In genomic region chr3:36434682-36435426, GRCh38 we compare ENCODE assay signal across 20 cellular contexts. TPM values are rescaled to one million over a fixed set of nuclear protein-coding genes. Genes with fewer than 3 reads are reported as not detected.
DNase-seq lines count a peak whose midpoint lies in the region; ATAC-seq and TF ChIP-seq lines count a peak whose summit lies in the region.
"Had no signal": no experiment of that assay in that cellular context is flagged by ENCODE, and none has a peak within 500 bp of the region (broad histone marks: within the 10 kb centered on the region; RNA-seq: fewer than 3 reads in every experiment).

No MANE protein-coding gene starts in this region.

- intact Hi-C loops in colonic mucosa (cut with DNase I) = no loop called here

- no peaks in the 10 kb centered on the region for H3K4me1 ChIP-seq in colonic mucosa
- H3K4me1 ChIP-seq: thyroid gland had no signal

- TF ChIP-seq CTCF in cardiac fibroblast (IDR thresholded peaks at IDR 0.05; ENCODE audit: low read depth, low read length) = no peak
- TF ChIP-seq CTCF in omental fat pad (IDR thresholded peaks at IDR 0.05) = no peak
- no peak for TF ChIP-seq CTCF in colonic mucosa (IDR thresholded peaks at IDR 0.05)

- H3K27ac ChIP-seq in colonic mucosa = no peak overlapping the region
- H3K27ac ChIP-seq: BLaER1 treated with 17β-estradiol and CSF1 and Interleukin-3, amounts not matched to agents 10 nM and 100 nM; KMS-11; thyroid gland had no signal

- no peaks in the 10 kb centered on the region for H3K36me3 ChIP-seq in colonic mucosa
- H3K36me3 ChIP-seq: BLaER1 treated with 17β-estradiol and CSF1 and Interleukin-3, amounts not matched to agents 10 nM and 100 nM; thyroid gland had no signal

- ATAC-seq in omental fat pad (ENCODE audit: low FRiP score) (peak; percentile 81), HG03039 (IDR thresholded peaks at IDR 0.05; ENCODE audit: unreplicated experiment) (no peak)

- H3K9ac ChIP-seq in colonic mucosa (ENCODE audit: low read depth in 2 of 2, low read length in 2 of 2) = no peak overlapping the region
- H3K9ac ChIP-seq: BLaER1 treated with 17β-estradiol and CSF1 and Interleukin-3, amounts not matched to agents 10 nM and 100 nM; KMS-11 had no signal

- H3K4me3 ChIP-seq in cardiac fibroblast (replicated peaks in 1 of 2; ENCODE audit: low read depth in 2 of 2, low read length in 2 of 2) = no peak overlapping the region
- H3K4me3 ChIP-seq in colonic mucosa = no peak overlapping the region
- H3K4me3 ChIP-seq: BLaER1 treated with 17β-estradiol and CSF1 and Interleukin-3, amounts not matched to agents 10 nM and 100 nM; thyroid gland had no signal

- peak; percentile 62 for DNase-seq in EH (ENCODE audit: low read depth)
- DNase-seq in MV-4-11 (lab: John Stamatoyannopoulos, UW) = peak; percentile 11
- DNase-seq in cardiac fibroblast (ENCODE audit: low read depth in 2 of 2) = peak; percentile 5 to 54
- no peak for DNase-seq in omental fat pad (ENCODE audit: low spot score)
- no peak for DNase-seq in activated CD4-positive, alpha-beta T cell treated with anti-CD3 and anti-CD28 coated beads for 1 hour
- DNase-seq in NCI-H2107 (lab: John Stamatoyannopoulos, UW) = no peak
- no peak for DNase-seq in colonic mucosa
- DNase-seq: activated CD4-positive, alpha-beta T cell treated with anti-CD3 and anti-CD28 coated beads for 48 hours; activated naive CD4-positive, alpha-beta T cell treated with anti-CD3 and anti-CD28 coated beads, Interleukin-2, amount 50 U/mL, for 16 hours; activated T-cell treated with anti-CD3 and anti-CD28 coated beads for 4 hours; DMS79; kidney; midbrain; NCI-H2029; stimulated activated CD4-positive, alpha-beta T cell treated with anti-CD3 and anti-CD28 coated beads, Interleukin-4, amount 100 ng/mL, for 24 hours; T-helper 2 cell; thyroid gland had no signal

- no peaks in the 10 kb centered on the region for H3K9me3 ChIP-seq in colonic mucosa
- H3K9me3 ChIP-seq: thyroid gland had no signal

- no peaks in the 10 kb centered on the region for H3K27me3 ChIP-seq in colonic mucosa
- H3K27me3 ChIP-seq: BLaER1 treated with 17β-estradiol and CSF1 and Interleukin-3, amounts not matched to agents 10 nM and 100 nM; thyroid gland had no signal

RNA-seq across cellular contexts. Expression of gene STAC, which starts 54.5 kb away (rescaled TPM):
- 1 to 10 TPM in 2 of 4 donors, under 1 TPM in 2; 0.28 to 3.8 (median 0.92) TPM for total RNA-seq in omental fat pad
- 1 to 10 TPM in 1 of 2 donors, under 1 TPM in 1; 0.42 to 1.1 TPM for total RNA-seq in colonic mucosa

Comparison
In these comparisons a context has a peak if more than half of its experiments do, and no peak if none do; other contexts are left out.
1. DNase-seq: peak in EH (single experiment), MV-4-11 (single experiment) and cardiac fibroblast (2 of 2); none in omental fat pad (single experiment), activated CD4-positive, alpha-beta T cell treated with anti-CD3 and anti-CD28 coated beads for 1 hour (single experiment), NCI-H2107 (single experiment) and colonic mucosa (single experiment).